24 cellular contexts compared by ENCODE assay signal in genomic region chr20:46113071-46113470, GRCh38.
"Had no signal": no experiment of that assay in that cellular context is flagged by ENCODE, and none has a peak within 500 bp of the region (broad histone marks: within the 10 kb centered on the region; RNA-seq: fewer than 3 reads in every experiment).

No MANE protein-coding gene starts in this region.

- H3K9me3 ChIP-seq: gastroesophageal sphincter, left ventricle myocardium inferior, mucosa of descending colon, right lobe of liver, upper lobe of left lung, vagina had no signal

- H3K4me3 Mint-ChIP-seq: activated CD4-positive, alpha-beta memory T cell treated with anti-CD3 and anti-CD28 coated beads for 36 hours; activated CD4-positive, alpha-beta T cell treated with anti-CD3 and anti-CD28 coated beads, Interleukin-2, amount 10 ng/mL, durations not matched to agents 24 days and 14 days; activated naive CD4-positive, alpha-beta T cell treated with anti-CD3 and anti-CD28 coated beads, Interleukin-2, amount 50 U/mL, for 24 hours; activated naive CD8-positive, alpha-beta T cell treated with anti-CD3 and anti-CD28 coated beads, Interleukin-2, amount 50 U/mL, for 24 hours; natural killer cell treated with Interleukin-12 subunit alpha and Interleukin-12 subunit beta and Interleukin-15 and Interleukin-18, amount 100 ng/mL, for 72 hours; stimulated activated naive CD8-positive, alpha-beta T cell treated with anti-CD3 and anti-CD28 coated beads, Interleukin-15, Interleukin-2, amounts not matched to agents 100 ng/mL and 50 ng/mL, for 24 hours had no signal

- H3K4me1 ChIP-seq: right lobe of liver had no signal

- H3K36me3 Mint-ChIP-seq: activated CD4-positive, alpha-beta memory T cell treated with anti-CD3 and anti-CD28 coated beads for 36 hours; activated naive CD4-positive, alpha-beta T cell treated with anti-CD3 and anti-CD28 coated beads, Interleukin-2, amount 50 U/mL, for 24 hours; natural killer cell treated with Interleukin-12 subunit alpha and Interleukin-12 subunit beta and Interleukin-15 and Interleukin-18, amount 100 ng/mL, for 72 hours had no signal

- ATAC-seq: activated naive CD8-positive, alpha-beta T cell treated with anti-CD3 and anti-CD28 coated beads, Interleukin-2, amount 50 U/mL, for 24 hours; gastroesophageal sphincter; mucosa of descending colon; natural killer cell treated with Interleukin-12 subunit alpha and Interleukin-12 subunit beta and Interleukin-15 and Interleukin-18, amount 100 ng/mL, for 72 hours; right lobe of liver had no signal

- H3K9me3 Mint-ChIP-seq: activated CD4-positive, alpha-beta memory T cell treated with anti-CD3 and anti-CD28 coated beads for 36 hours; activated CD4-positive, alpha-beta T cell treated with anti-CD3 and anti-CD28 coated beads, Interleukin-2, amount 10 ng/mL, durations not matched to agents 24 days and 14 days; activated naive CD4-positive, alpha-beta T cell treated with anti-CD3 and anti-CD28 coated beads, Interleukin-2, amount 50 U/mL, for 24 hours; activated naive CD8-positive, alpha-beta T cell treated with anti-CD3 and anti-CD28 coated beads, Interleukin-2, amount 50 U/mL, for 24 hours; activated T-helper 2 cell treated with anti-CD3 and anti-CD28 coated beads, Interferon-gamma antibody, Interleukin-2, Interleukin-4, amounts not matched to agents 10 μg/mL and 5 μg/mL and 100 μg/mL, durations not matched to agents 14 hours and 24 hours and 36 hours; natural killer cell treated with Interleukin-12 subunit alpha and Interleukin-12 subunit beta and Interleukin-15 and Interleukin-18, amount 100 ng/mL, for 72 hours; stimulated activated naive CD8-positive, alpha-beta T cell treated with anti-CD3 and anti-CD28 coated beads, Interleukin-15, Interleukin-2, amounts not matched to agents 100 ng/mL and 50 ng/mL, for 24 hours had no signal

- H2AFZ ChIP-seq: hepatocyte had no signal

- H3K79me2 ChIP-seq: hepatocyte had no signal

- H3K27me3 ChIP-seq: right lobe of liver, upper lobe of left lung, vagina had no signal

- H3K4me2 ChIP-seq: hepatocyte had no signal

- H3K27ac Mint-ChIP-seq: activated CD4-positive, alpha-beta memory T cell treated with anti-CD3 and anti-CD28 coated beads for 36 hours; activated CD4-positive, alpha-beta T cell treated with anti-CD3 and anti-CD28 coated beads, Interleukin-2, amount 10 ng/mL, durations not matched to agents 24 days and 14 days; activated naive CD4-positive, alpha-beta T cell treated with anti-CD3 and anti-CD28 coated beads, Interleukin-2, amount 50 U/mL, for 24 hours; activated naive CD8-positive, alpha-beta T cell treated with anti-CD3 and anti-CD28 coated beads, Interleukin-2, amount 50 U/mL, for 24 hours; activated T-helper 2 cell treated with anti-CD3 and anti-CD28 coated beads, Interferon-gamma antibody, Interleukin-2, Interleukin-4, amounts not matched to agents 10 μg/mL and 5 μg/mL and 100 μg/mL, durations not matched to agents 14 hours and 24 hours and 36 hours; natural killer cell treated with Interleukin-12 subunit alpha and Interleukin-12 subunit beta and Interleukin-15 and Interleukin-18, amount 100 ng/mL, for 72 hours; stimulated activated naive CD8-positive, alpha-beta T cell treated with anti-CD3 and anti-CD28 coated beads, Interleukin-15, Interleukin-2, amounts not matched to agents 100 ng/mL and 50 ng/mL, for 24 hours had no signal

- H3K36me3 ChIP-seq: gastroesophageal sphincter, left ventricle myocardium inferior, right lobe of liver, upper lobe of left lung, vagina had no signal

- H3K4me3 ChIP-seq: gastroesophageal sphincter, hepatocyte, left ventricle myocardium inferior, lung, mucosa of descending colon, right lobe of liver, skin epidermis, upper lobe of left lung, vagina had no signal

- DNase-seq: activated CD4-positive, alpha-beta memory T cell treated with anti-CD3 and anti-CD28 coated beads for 36 hours; activated CD4-positive, alpha-beta T cell treated with anti-CD3 and anti-CD28 coated beads, Interleukin-2, amount 10 ng/mL, durations not matched to agents 24 days and 14 days; activated CD4-positive, CD25-positive, alpha-beta regulatory T cell treated with anti-CD3 and anti-CD28 coated beads, Interleukin-2, amount 50 U/mL, for 72 hours; activated naive CD8-positive, alpha-beta T cell treated with anti-CD3 and anti-CD28 coated beads, Interleukin-2, amount 50 U/mL, for 24 hours; amygdala; caudate nucleus; islet precursor cell; left ventricle myocardium inferior; mucosa of descending colon; right lobe of liver; stimulated activated CD4-positive, alpha-beta T cell treated with anti-CD3 and anti-CD28 coated beads, Interleukin-12 subunit alpha, Interleukin-12 subunit beta, amount 100 ng/mL, for 4 hours; stimulated activated CD4-positive, alpha-beta T cell treated with anti-CD3 and anti-CD28 coated beads, Interleukin-4, amount 100 ng/mL, for 1 hour; T-helper 9 cell; upper lobe of left lung had no signal

- H3K27ac ChIP-seq: gastroesophageal sphincter, hepatocyte, left ventricle myocardium inferior, right lobe of liver, skin epidermis, upper lobe of left lung, vagina, VCaP had no signal
